In genomic region chr7:151642746-151643145, GRCh38 we compare ENCODE assay signal across 24 cellular contexts.
"Had no signal": no experiment of that assay in that cellular context is flagged by ENCODE, and none has a peak within 500 bp of the region (broad histone marks: within the 10 kb centered on the region; RNA-seq: fewer than 3 reads in every experiment).

No MANE protein-coding gene starts in this region.

- H3K36me3 Mint-ChIP-seq: natural killer cell; stimulated activated effector memory CD8-positive, alpha-beta T cell treated with anti-CD3 and anti-CD28 coated beads, Interleukin-12 subunit alpha, Interleukin-12 subunit beta, amount 100 ng/mL, for 72 hours had no signal

- H3K4me2 ChIP-seq: smooth muscle cell had no signal

- H3K27ac ChIP-seq: dorsolateral prefrontal cortex, esophagus squamous epithelium, gastrocnemius medialis, left lung, lower lobe of right lung, neutrophil, pancreas, stomach, thyroid gland, vagina had no signal

- H3K27ac Mint-ChIP-seq: endodermal cell; memory B cell; natural killer cell; stimulated activated effector memory CD8-positive, alpha-beta T cell treated with anti-CD3 and anti-CD28 coated beads, Interleukin-12 subunit alpha, Interleukin-12 subunit beta, amount 100 ng/mL, for 72 hours had no signal

- H3K9me3 Mint-ChIP-seq: natural killer cell; stimulated activated effector memory CD8-positive, alpha-beta T cell treated with anti-CD3 and anti-CD28 coated beads, Interleukin-12 subunit alpha, Interleukin-12 subunit beta, amount 100 ng/mL, for 72 hours had no signal

- H3K4me1 Mint-ChIP-seq: natural killer cell; stimulated activated effector memory CD8-positive, alpha-beta T cell treated with anti-CD3 and anti-CD28 coated beads, Interleukin-12 subunit alpha, Interleukin-12 subunit beta, amount 100 ng/mL, for 72 hours had no signal

- H3K4me1 ChIP-seq: gastrocnemius medialis, left lung, lower lobe of right lung, pancreas, thyroid gland had no signal

- H3K36me3 ChIP-seq: esophagus squamous epithelium, gastrocnemius medialis, left lung, lower lobe of right lung, neutrophil, pancreas, stomach, thyroid gland, vagina had no signal

- H3K27me3 ChIP-seq: dorsolateral prefrontal cortex, esophagus squamous epithelium, gastrocnemius medialis, left lung, neutrophil, pancreas, stomach, thyroid gland, vagina had no signal

- ATAC-seq: gastrocnemius medialis; left lung; lower lobe of right lung; natural killer cell; pancreas; sciatic nerve; stimulated activated effector memory CD8-positive, alpha-beta T cell treated with anti-CD3 and anti-CD28 coated beads, Interleukin-12 subunit alpha, Interleukin-12 subunit beta, amount 100 ng/mL, for 72 hours had no signal

- H3K27me3 Mint-ChIP-seq: memory B cell had no signal

- DNase-seq: dorsolateral prefrontal cortex; effector CD4-positive, alpha-beta T cell; endodermal cell; esophagus squamous epithelium; gastrocnemius medialis; head of caudate nucleus; kidney; left lung; lower lobe of right lung; natural killer cell; pancreas; stimulated activated CD4-positive, alpha-beta T cell treated with anti-CD3 and anti-CD28 coated beads, Interleukin-12 subunit alpha, Interleukin-12 subunit beta, amount 100 ng/mL, for 4 hours; stimulated activated CD4-positive, alpha-beta T cell treated with anti-CD3 and anti-CD28 coated beads, Interleukin-2, amount 100 ng/mL, for 24 hours; stimulated activated CD4-positive, alpha-beta T cell treated with anti-CD3 and anti-CD28 coated beads, Interleukin-4, amount 100 ng/mL, for 24 hours; stimulated activated naive CD4-positive, alpha-beta T cell treated with Interleukin-2 at 50 U/mL for 16 hours; stomach; thyroid gland; trophoblast cell had no signal

- H3K9me3 ChIP-seq: gastrocnemius medialis, left lung, lower lobe of right lung, neutrophil, pancreas, thyroid gland, vagina had no signal

- H3K4me3 ChIP-seq: dorsolateral prefrontal cortex, esophagus squamous epithelium, gastrocnemius medialis, left lung, lower lobe of right lung, pancreas, smooth muscle cell, stomach, thyroid gland, vagina had no signal

- H3K4me3 Mint-ChIP-seq: endodermal cell; memory B cell; natural killer cell; stimulated activated effector memory CD8-positive, alpha-beta T cell treated with anti-CD3 and anti-CD28 coated beads, Interleukin-12 subunit alpha, Interleukin-12 subunit beta, amount 100 ng/mL, for 72 hours had no signal
